8 cellular contexts compared by ENCODE assay signal in genomic region chr20:49541733-49542513, GRCh38. TPM values are rescaled to one million over a fixed set of nuclear protein-coding genes. Genes with fewer than 3 reads are reported as not detected.
DNase-seq lines count a peak whose midpoint lies in the region; ATAC-seq and TF ChIP-seq lines count a peak whose summit lies in the region.

No MANE protein-coding gene starts in this region.

- in situ Hi-C loops in Panc1 (cut with HindIII; ENCODE audit: low pct_unique_long_range_greater_than_20kb, low sequenced_read_pairs), result no loop called here

- CTCF ChIA-PET in Panc1 (lab: Charles Lee), result interaction anchor here (0.5 to 2.4 kb wide), 12 partner anchors 14 to 401 kb away, joined by 3 to 31 read pairs (median 3); no protein-coding TSS in a partner anchor

- peak overlapping the region; percentile 30; the same call in 1 of the 2 replicates for H3K27ac ChIP-seq in Panc1 (ENCODE audit: low read length)
- no peak overlapping the region for H3K27ac ChIP-seq in osteoblast (ENCODE audit: low read depth, low read length)
- H3K27ac ChIP-seq in tibial artery, result peak overlapping the region; percentile 68 to 99

- POLR2A ChIA-PET in Panc1 (lab: Charles Lee), result interaction anchor here (0.6 kb wide), 1 partner anchor 47 kb away, joined by 3 read pairs; no protein-coding TSS in a partner anchor

- no peaks in the 10 kb centered on the region for H3K79me2 ChIP-seq in osteoblast (ENCODE audit: insufficient read depth, low read length)

- TF ChIP-seq POLR2A in GM18505 (IDR thresholded peaks at IDR 0.05; ENCODE audit: borderline replicate concordance, extremely low read depth, insufficient read depth, insufficient read length), result no peak

- H3K4me3 Mint-ChIP-seq in activated T-cell treated with anti-CD3 and anti-CD28 coated beads, Interleukin-2, amount 50 U/mL, for 4 hours, result no peak overlapping the region

- intact Hi-C loops in Panc1 (cut with micrococcal nuclease; ENCODE audit: unreplicated experiment) (loop anchor here (1.0 kb wide), 1 partner anchor 67 kb away; no protein-coding TSS in a partner anchor), tibial artery (cut with DNase I; ENCODE audit: low total_unique reads) (loop anchor here (1.0 to 10.0 kb wide), 3 partner anchors 65 to 373 kb away; partner anchors contain the start of gene SPATA2)

- peaks cover 6% of the 10 kb centered on the region; the same call in 1 of the 2 replicates for H3K4me1 ChIP-seq in Panc1 (ENCODE audit: control insufficient read depth, insufficient read depth, low read length)
- H3K4me1 ChIP-seq in osteoblast (ENCODE audit: insufficient read depth, low read length), result no peaks in the 10 kb centered on the region
- peaks cover 0 to 44% (median 11%) of the 10 kb centered on the region in 4 donors for H3K4me1 ChIP-seq in tibial artery

- H3K27me3 Mint-ChIP-seq in activated T-cell treated with anti-CD3 and anti-CD28 coated beads, Interleukin-2, amount 50 U/mL, for 4 hours (ENCODE audit: low read depth), result peaks cover 7% of the 10 kb centered on the region

- H3K27me3 ChIP-seq in Panc1 (ENCODE audit: control insufficient read depth, insufficient read depth, low read length), result no peaks in the 10 kb centered on the region
- H3K27me3 ChIP-seq in osteoblast (ENCODE audit: insufficient read depth, low read length), result no peaks in the 10 kb centered on the region
- H3K27me3 ChIP-seq in tibial artery, result no peaks in the 10 kb centered on the region

- peaks cover 7% of the 10 kb centered on the region for H3K9me3 Mint-ChIP-seq in activated T-cell treated with anti-CD3 and anti-CD28 coated beads, Interleukin-2, amount 50 U/mL, for 4 hours

- H3K36me3 ChIP-seq in Panc1 (ENCODE audit: control insufficient read depth, insufficient read depth, low read length) (no peaks in the 10 kb centered on the region), osteoblast (ENCODE audit: insufficient read depth, low read length) (peaks cover 15% of the 10 kb centered on the region), tibial artery (peaks cover 70 to 93% (median 79%) of the 10 kb centered on the region in 3 donors)

- no peaks in the 10 kb centered on the region for H4K20me1 ChIP-seq in osteoblast (ENCODE audit: insufficient read depth, low read length)

- DNase-seq in DMS 273 treated with DMSO at 0.1 percent for 48 hours (lab: John Stamatoyannopoulos, UW) (peak; percentile 37), Kasumi-1 (lab: John Stamatoyannopoulos, UW) (peak; percentile 83 to 89), Panc1 (ENCODE audit: low read depth, low spot score) (peak; percentile 56), fibroblast of the aortic adventitia (ENCODE audit: low read depth) (peak; percentile 87), osteoblast (ENCODE audit: insufficient read length, low spot score, missing footprints) (peak; percentile 93), tibial artery (peak; percentile 78 to 87)
- peak; percentile 38 for DNase-seq in activated T-cell treated with anti-CD3 and anti-CD28 coated beads, Interleukin-2, amount 50 U/mL, for 4 hours

- BruUV-seq in Panc1 (replicated peaks; lab: Mats Ljungman, UMichigan), result no TSS peak

- peak; percentile 79 for ATAC-seq in Panc1
- ATAC-seq in activated T-cell treated with anti-CD3 and anti-CD28 coated beads, Interleukin-2, amount 50 U/mL, for 4 hours, result peak; percentile 51 to 76
- ATAC-seq in GM18505 (IDR thresholded peaks at IDR 0.05; ENCODE audit: unreplicated experiment), result no peak

- H3K4me2 ChIP-seq in osteoblast (ENCODE audit: insufficient read depth, low read length), result no peak overlapping the region

- H3K9me3 ChIP-seq in Panc1 (ENCODE audit: control insufficient read depth, insufficient read depth, low read depth, low read length) (no peaks in the 10 kb centered on the region; the same call in 1 of the 2 replicates), osteoblast (ENCODE audit: low read depth, low read length) (peaks cover 9% of the 10 kb centered on the region), tibial artery (no peaks in the 10 kb centered on the region)

- no peak overlapping the region for H2AFZ ChIP-seq in osteoblast (ENCODE audit: low read length)

- H3K4me1 Mint-ChIP-seq in activated T-cell treated with anti-CD3 and anti-CD28 coated beads, Interleukin-2, amount 50 U/mL, for 4 hours (ENCODE audit: low read depth), result peaks cover 6% of the 10 kb centered on the region

- H3K36me3 Mint-ChIP-seq in activated T-cell treated with anti-CD3 and anti-CD28 coated beads, Interleukin-2, amount 50 U/mL, for 4 hours (ENCODE audit: insufficient read depth), result peaks cover 3% of the 10 kb centered on the region

- H3K4me3 ChIP-seq in Panc1 (ENCODE audit: low read depth in 2 of 2, low read length in 2 of 2) (no peak overlapping the region), fibroblast of the aortic adventitia (ENCODE audit: low read depth, low read length) (no peak overlapping the region), osteoblast (ENCODE audit: insufficient read depth, low read length) (no peak overlapping the region), tibial artery (no peak overlapping the region)

- peak; percentile 96 for TF ChIP-seq CTCF in Panc1 (IDR thresholded peaks at IDR 0.05)
- peak; percentile 78 for TF ChIP-seq CTCF in fibroblast of the aortic adventitia (IDR thresholded peaks at IDR 0.05; ENCODE audit: insufficient read depth, low read length)
- peak; percentile 89 for TF ChIP-seq CTCF in osteoblast (IDR thresholded peaks at IDR 0.05; ENCODE audit: extremely low read depth, low read depth, low read length)
- TF ChIP-seq CTCF in tibial artery (IDR thresholded peaks at IDR 0.05), result peak; percentile 90 to 99

RNA-seq across cellular contexts. Expression of gene PTGIS, which starts 26.0 kb away (rescaled TPM):
- total RNA-seq in Panc1 (2021; ENCODE audit: unreplicated experiment), result 4.4 TPM
- 8.5 TPM for polyA plus RNA-seq in Panc1 (2012; ENCODE audit: insufficient read length)
- 1 to 10 TPM; 1.6 to 2.4 (median 2.1) TPM for total RNA-seq in activated T-cell treated with anti-CD3 and anti-CD28 coated beads, Interleukin-2, amount 50 U/mL, for 4 hours
- 279 and 1,011 TPM in 2 replicates for total RNA-seq in fibroblast of the aortic adventitia (ENCODE audit: low replicate concordance)
- total RNA-seq in osteoblast, result 33.6 and 89.8 TPM in 2 replicates

RNA-seq across cellular contexts. Expression of gene KCNB1, which starts 59.5 kb away (rescaled TPM):
- total RNA-seq in Panc1 (2021; ENCODE audit: unreplicated experiment) (11.1 TPM), fibroblast of the aortic adventitia (ENCODE audit: low replicate concordance) (0.27 and 0.41 TPM in 2 replicates), osteoblast (under 0.01 TPM in 2 replicates)
- polyA plus RNA-seq in Panc1 (2012; ENCODE audit: insufficient read length), result 5.8 TPM
- total RNA-seq in activated T-cell treated with anti-CD3 and anti-CD28 coated beads, Interleukin-2, amount 50 U/mL, for 4 hours, result under 1 TPM in 2 of 3 donors, not detected in 1; 0.05 TPM

Comparison
In these comparisons a context has a peak if more than half of its experiments do, and no peak if none do; other contexts are left out.
1. DNase-seq: peak in every context shown above with its lines; median percentile 93 in osteoblast; 87 in fibroblast of the aortic adventitia; 86 in Kasumi-1; 82 in tibial artery; 56 in Panc1; 38 in activated T-cell treated with anti-CD3 and anti-CD28 coated beads, Interleukin-2, amount 50 U/mL, for 4 hours; 37 in DMS 273 treated with DMSO at 0.1 percent for 48 hours.